ENCODE assay signal across 27 cellular contexts in the genomic region with DNA sequence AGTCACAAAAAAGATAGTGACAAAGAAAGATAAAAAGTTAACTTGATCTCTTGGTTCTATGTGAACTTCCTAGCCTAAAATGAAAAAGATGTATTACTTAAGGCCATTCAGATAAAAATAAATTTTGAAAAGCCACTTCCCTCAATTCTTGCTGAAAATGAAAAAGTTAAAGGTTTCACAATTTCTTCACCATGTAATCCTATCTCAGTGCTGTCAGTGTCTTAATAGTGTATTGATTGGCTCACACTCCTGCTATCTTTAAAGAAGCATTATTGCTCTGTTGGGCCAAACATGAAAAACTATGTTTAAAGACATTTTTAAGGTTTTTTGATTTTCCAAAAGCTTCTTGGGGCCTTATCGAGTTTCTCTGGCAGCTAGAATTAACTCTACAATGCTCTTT. TPM values are rescaled to one million over a fixed set of nuclear protein-coding genes. Genes with fewer than 3 reads are reported as not detected.
"Had no signal": no experiment of that assay in that cellular context is flagged by ENCODE, and none has a peak within 500 bp of the region (broad histone marks: within the 10 kb centered on the region; RNA-seq: fewer than 3 reads in every experiment).

No MANE protein-coding gene starts in this region.

- H3K27me3 ChIP-seq: pancreas, sigmoid colon, tibial nerve, uterus had no signal

- DNase-seq: hypothalamus; immature natural killer cell; kidney; left colon; left lung; lower lobe of right lung; mammary epithelial cell; mesenchymal stem cell; naive thymus-derived CD8-positive, alpha-beta T cell; nucleus accumbens; pancreas; posterior cingulate gyrus; retina; right cardiac atrium; sigmoid colon; small intestine; stimulated activated CD4-positive, alpha-beta T cell treated with anti-CD3 and anti-CD28 coated beads, Interleukin-1b, Interleukin-23, amount 100 ng/mL, for 48 hours; stimulated activated CD4-positive, alpha-beta T cell treated with anti-CD3 and anti-CD28 coated beads, Interleukin-2, amount 100 ng/mL, for 48 hours; stimulated activated CD4-positive, alpha-beta T cell treated with anti-CD3 and anti-CD28 coated beads, Interleukin-4, amount 100 ng/mL, for 4 hours; stimulated activated CD8-positive, alpha-beta memory T cell treated with anti-CD3 and anti-CD28 coated beads, Interleukin-4, amount 100 ng/mL, for 48 hours; stimulated activated naive CD4-positive, alpha-beta T cell treated with Interleukin-2 at 50 U/mL for 16 hours; stimulated activated naive CD8-positive, alpha-beta T cell treated with anti-CD3 and anti-CD28 coated beads, Interleukin-15, amount 100 ng/mL, for 72 hours; substantia nigra; uterus had no signal

- H3K4me3 ChIP-seq: left lung, lower lobe of right lung, pancreas, prostate gland, sigmoid colon, tibial nerve, uterus had no signal

- H3K9me3 ChIP-seq: lower lobe of right lung, pancreas, prostate gland, sigmoid colon, uterus had no signal

- H3K36me3 ChIP-seq: left lung, lower lobe of right lung, pancreas, prostate gland, sigmoid colon, tibial nerve, uterus had no signal

- H3K4me1 ChIP-seq: left lung, lower lobe of right lung, pancreas, prostate gland, sigmoid colon, tibial nerve, uterus had no signal

- H3K27ac ChIP-seq: left lung, lower lobe of right lung, pancreas, prostate gland, sigmoid colon, tibial nerve, uterus had no signal

- ATAC-seq: left colon; left lung; lower lobe of right lung; naive thymus-derived CD8-positive, alpha-beta T cell; pancreas; right cardiac atrium; stimulated activated memory B cell treated with anti-CD40 and anti-IgM and Interleukin-4, amounts not matched to agents 10 μg/mL and 1 μg/mL and 100 μg/mL, for 72 hours; stimulated activated naive CD8-positive, alpha-beta T cell treated with anti-CD3 and anti-CD28 coated beads, Interleukin-15, amount 100 ng/mL, for 72 hours had no signal

RNA-seq across cellular contexts. Expression of a gene that starts 18.1 kb away (rescaled TPM):
- total RNA-seq: naive thymus-derived CD8-positive, alpha-beta T cell had no signal
- polyA plus RNA-seq: immature natural killer cell; naive thymus-derived CD8-positive, alpha-beta T cell had no signal
